20 cellular contexts compared by ENCODE assay signal in the genomic region with DNA sequence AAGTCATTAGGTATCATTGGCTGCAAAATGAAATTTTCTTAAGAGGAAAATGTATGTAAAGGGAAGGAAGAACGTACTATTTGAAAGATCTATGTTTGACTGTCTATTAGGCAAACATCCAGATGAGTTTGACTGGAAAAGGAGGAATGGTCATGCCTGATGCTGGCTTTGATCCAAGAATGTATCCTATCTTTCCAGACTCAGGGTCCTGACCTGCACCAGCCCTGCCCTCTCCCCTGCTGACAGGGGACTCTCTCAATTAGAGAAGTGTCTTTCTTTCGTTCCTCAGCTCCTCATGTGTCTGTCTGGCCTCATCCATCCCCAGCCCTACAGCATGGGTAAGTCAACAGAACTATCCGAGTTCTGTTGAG.
"Had no signal": no experiment of that assay in that cellular context is flagged by ENCODE, and none has a peak within 500 bp of the region (broad histone marks: within the 10 kb centered on the region; RNA-seq: fewer than 3 reads in every experiment).

No MANE protein-coding gene starts in this region.

- H3K9me3 ChIP-seq: sigmoid colon, upper lobe of left lung had no signal

- H3K27ac ChIP-seq: brain microvascular endothelial cell, sigmoid colon, upper lobe of left lung, VCaP had no signal

- FAIRE-seq: frontal cortex had no signal

- DNase-seq: activated CD4-positive, alpha-beta T cell treated with anti-CD3 and anti-CD28 coated beads, Interleukin-2, amount 10 ng/mL, durations not matched to agents 7 days and 5 days; activated CD8-positive, alpha-beta memory T cell treated with anti-CD3 and anti-CD28 coated beads, Interleukin-2, amount 10 ng/mL, durations not matched to agents 7 days and 5 days; activated CD8-positive, alpha-beta T cell treated with anti-CD3 and anti-CD28 coated beads for 36 hours; activated gamma-delta T cell; activated naive CD4-positive, alpha-beta T cell treated with anti-CD3 and anti-CD28 coated beads, Interleukin-2, amount 50 U/mL, for 16 hours; activated naive CD8-positive, alpha-beta T cell treated with anti-CD3 and anti-CD28 coated beads, Interleukin-2, amount 50 U/mL, for 24 hours; aorta; brain microvascular endothelial cell; dermis blood vessel endothelial cell; effector CD8-positive, alpha-beta T cell; hypothalamus; left ventricle myocardium superior; sigmoid colon; stimulated activated CD4-positive, alpha-beta T cell treated with anti-CD3 and anti-CD28 coated beads, Interleukin-15, amount 100 ng/mL, for 24 hours; T-cell; upper lobe of left lung had no signal

- H3K27me3 ChIP-seq: brain microvascular endothelial cell, sigmoid colon, upper lobe of left lung had no signal

- H3K4me3 ChIP-seq: sigmoid colon, smooth muscle cell, upper lobe of left lung had no signal

- H3K4me1 ChIP-seq: sigmoid colon, upper lobe of left lung had no signal

- ATAC-seq: activated CD4-positive, CD25-positive, alpha-beta regulatory T cell treated with anti-CD3 and anti-CD28 coated beads, Interleukin-2, amount 50 U/mL, for 24 hours; activated CD8-positive, alpha-beta memory T cell treated with anti-CD3 and anti-CD28 coated beads, Interleukin-2, amount 10 ng/mL, durations not matched to agents 7 days and 5 days; activated CD8-positive, alpha-beta T cell treated with anti-CD3 and anti-CD28 coated beads for 36 hours; activated naive CD8-positive, alpha-beta T cell treated with anti-CD3 and anti-CD28 coated beads, Interleukin-2, amount 50 U/mL, for 24 hours; left ventricle myocardium superior; T-cell had no signal

- H3K4me2 ChIP-seq: smooth muscle cell had no signal

- H3K36me3 ChIP-seq: brain microvascular endothelial cell, sigmoid colon, upper lobe of left lung had no signal
